Comparison of ENCODE assay signal across 8 cellular contexts in genomic region chr16:31386157-31386984, GRCh38.
DNase-seq lines count a peak whose midpoint lies in the region; ATAC-seq and TF ChIP-seq lines count a peak whose summit lies in the region.

No MANE protein-coding gene starts in this region.

- no peak for ATAC-seq in GM19328 (IDR thresholded peaks at IDR 0.05; ENCODE audit: unreplicated experiment)

- DNase-seq in GM12864 (ENCODE audit: low read depth) (peak; percentile 35), HK-2 (ENCODE audit: unreplicated experiment) (peak; percentile 14), amniotic epithelial cell (ENCODE audit: low read depth) (peak; percentile 38), non-pigmented ciliary epithelial cell (ENCODE audit: low read depth) (peak; percentile 36), activated gamma-delta T cell (lab: John Stamatoyannopoulos, UW) (no peak)
- DNase-seq in activated CD4-positive, CD25-positive, alpha-beta regulatory T cell (lab: John Stamatoyannopoulos, UW): no peak
- DNase-seq in NK-92 treated with Interleukin-12 subunit alpha and Interleukin-12 subunit beta, amount 100 ng/mL, for 24 hours (lab: John Stamatoyannopoulos, UW): no peak

- TF ChIP-seq CTCF in GM12864 (IDR thresholded peaks at IDR 0.05; ENCODE audit: low read depth, low read length, missing control alignments): no peak

- no peak overlapping the region for H3K4me3 ChIP-seq in GM12864 (ENCODE audit: low read depth, low read length)

Comparison
In these comparisons a context has a peak if more than half of its experiments do, and no peak if none do; other contexts are left out.
1. DNase-seq: peak in GM12864 (single experiment), HK-2 (single experiment), amniotic epithelial cell (single experiment) and non-pigmented ciliary epithelial cell (single experiment); none in activated gamma-delta T cell (single experiment), activated CD4-positive, CD25-positive, alpha-beta regulatory T cell (0 of 4) and NK-92 treated with Interleukin-12 subunit alpha and Interleukin-12 subunit beta, amount 100 ng/mL, for 24 hours (single experiment).